Comparison of ENCODE assay signal across 9 cellular contexts in genomic region chr6:27238010-27238983, GRCh38. TPM values are rescaled to one million over a fixed set of nuclear protein-coding genes. Genes with fewer than 3 reads are reported as not detected.
DNase-seq lines count a peak whose midpoint lies in the region; ATAC-seq and TF ChIP-seq lines count a peak whose summit lies in the region.
"Had no signal": no experiment of that assay in that cellular context is flagged by ENCODE, and none has a peak within 500 bp of the region (broad histone marks: within the 10 kb centered on the region; RNA-seq: fewer than 3 reads in every experiment).

No MANE protein-coding gene starts in this region.

- peak; percentile 14 for ATAC-seq in left colon

- peaks cover 37% of the 10 kb centered on the region for H3K4me1 Mint-ChIP-seq in HFFc6 (ENCODE audit: low read depth)

- DNase-seq in BE2C (peak; percentile 53), HFFc6 (peak; percentile 19), astrocyte of the hippocampus (ENCODE audit: low read depth, low spot score) (peak; percentile 13), left colon (no peak), NCI-H2029 treated with DMSO at 0.1 percent for 48 hours (lab: John Stamatoyannopoulos, UW) (no peak), NK-92 (lab: John Stamatoyannopoulos, UW; ENCODE audit: unreplicated experiment) (no peak), NCI-H1930 (lab: John Stamatoyannopoulos, UW) (no peak), spleen (no peak)
- DNase-seq: activated gamma-delta T cell treated with Interleukin-2 at 50 U/mL for 16 hours had no signal

- TF ChIP-seq POLR2A in spleen (IDR thresholded peaks at IDR 0.05): no peak

- H3K27me3 Mint-ChIP-seq in HFFc6 (ENCODE audit: insufficient read depth): no peaks in the 10 kb centered on the region

- H3K4me1 ChIP-seq in BE2C (no peaks in the 10 kb centered on the region), spleen (peaks cover 0 to 19% (median 0%) of the 10 kb centered on the region in 6 donors)

- intact Hi-C loops in left colon (cut with DNase I, micrococcal nuclease): no loop called here
- intact Hi-C loops in spleen (cut with DNase I; ENCODE audit: low total_unique reads): no loop called here

- H3K9me3 ChIP-seq in BE2C (no peaks in the 10 kb centered on the region), spleen (peaks cover 0 to 21% (median 0%) of the 10 kb centered on the region in 8 donors)

- no peaks in the 10 kb centered on the region for H3K36me3 ChIP-seq in BE2C
- H3K36me3 ChIP-seq in spleen: no peaks in the 10 kb centered on the region

- 5 to 6% (median 5%) methylated on average over 40 to 41 of the region's 41 CpGs for WGBS in spleen, 5 donors

- peak overlapping the region; percentile 84 for H3K4me3 Mint-ChIP-seq in HFFc6

- H3K27ac Mint-ChIP-seq in HFFc6: peak overlapping the region; percentile 15; the same call in 1 of the 2 replicates

- no peaks in the 10 kb centered on the region for H3K9me3 Mint-ChIP-seq in HFFc6

- H3K4me3 ChIP-seq in BE2C (ENCODE audit: low read depth, low read length) (peak overlapping the region; percentile 88), spleen (peak overlapping the region in 1 of 8 donors; percentile 30)

- H3K27ac ChIP-seq in spleen: no peak overlapping the region

- H3K27me3 ChIP-seq in BE2C (peaks cover 18% of the 10 kb centered on the region), spleen (replicated peaks in 1 of 7) (peaks cover 0 to 100% (median 76%) of the 10 kb centered on the region in 7 donors)

- TF ChIP-seq CTCF in BE2C (IDR thresholded peaks at IDR 0.05; ENCODE audit: low read depth, low read length): peak; percentile 27
- TF ChIP-seq CTCF in HFFc6 (IDR thresholded peaks at IDR 0.05): no peak; the same call in 1 of the 2 replicates
- no peak for TF ChIP-seq CTCF in spleen (IDR thresholded peaks at IDR 0.05 in 8 of 11, conservative IDR thresholded peaks at IDR 0.05 in 3 of 11)

- no peaks in the 10 kb centered on the region for H3K36me3 Mint-ChIP-seq in HFFc6 (ENCODE audit: low read depth)

RNA-seq across cellular contexts. Expression of gene PRSS16, which starts 9.2 kb away (rescaled TPM):
- polyA plus RNA-seq in BE2C (2012; ENCODE audit: insufficient read depth, insufficient read length, low read depth): not detected
- not detected for total RNA-seq in HFFc6 (2021; fragmentation: NEBNext Ultra II Directional; extraction: Animal tissue kit (Norgen Biotek cat#: 25700))
- 10 to 100 TPM; 23.2 to 32.9 TPM for total RNA-seq in left colon
- total RNA-seq in spleen: 1 to 10 TPM in 4 of 7 donors, under 1 TPM in 3; 0.46 to 6.0 (median 1.5) TPM
- polyA plus RNA-seq in spleen: under 1 TPM; 0.09 to 0.96 (median 0.39) TPM

Comparison
In these comparisons a context has a peak if more than half of its experiments do, and no peak if none do; other contexts are left out.
1. DNase-seq: peak in BE2C (single experiment), HFFc6 (single experiment) and astrocyte of the hippocampus (single experiment); none in left colon (0 of 2), NCI-H2029 treated with DMSO at 0.1 percent for 48 hours (single experiment), NK-92 (single experiment), NCI-H1930 (0 of 2) and spleen (single experiment).